8 cellular contexts compared by ENCODE assay signal in the genomic region with DNA sequence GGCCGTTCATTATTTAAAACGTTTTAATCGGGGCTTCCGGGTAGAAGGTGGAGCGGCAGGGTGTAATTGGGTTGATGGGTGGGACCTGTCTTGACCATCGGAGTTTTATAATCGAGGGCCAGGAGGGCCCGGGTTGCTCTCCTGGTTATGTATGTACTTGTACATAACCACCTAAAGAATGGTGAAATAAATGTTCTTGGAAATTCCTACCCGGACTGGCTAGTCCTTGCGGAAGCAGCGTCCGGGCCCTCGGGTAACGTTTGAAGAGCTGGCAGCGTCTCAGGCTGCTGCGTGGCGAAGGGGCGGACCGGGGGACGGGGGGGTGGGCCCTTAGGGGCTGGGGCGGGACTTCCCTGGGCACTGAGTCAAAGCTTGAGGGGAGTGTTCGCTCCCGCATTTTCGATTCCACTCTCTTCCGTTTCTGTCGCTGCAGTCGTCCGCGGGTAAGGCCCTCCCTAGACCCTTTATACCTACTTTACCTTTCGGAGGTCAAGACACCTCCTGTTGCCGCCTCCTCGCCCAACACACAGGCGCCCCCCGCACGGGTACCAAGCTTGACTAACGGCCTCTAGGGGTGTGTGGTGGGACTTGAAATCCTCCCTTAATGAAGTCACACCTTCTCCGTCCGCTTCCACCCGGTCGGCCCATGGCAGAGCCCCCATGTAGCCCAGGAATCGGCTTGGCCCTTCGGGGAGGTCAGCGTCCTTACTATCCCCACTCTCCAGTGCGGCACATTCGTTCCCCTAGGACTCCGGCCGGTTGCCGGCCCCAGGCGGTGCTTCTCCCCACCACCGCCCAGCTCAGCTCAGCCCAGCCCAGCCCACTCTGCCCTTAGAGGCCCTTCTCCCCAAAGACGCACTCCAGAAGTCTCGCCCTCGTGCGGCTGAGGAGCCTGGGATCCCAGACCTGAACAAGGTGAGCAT. TPM values are rescaled to one million over a fixed set of nuclear protein-coding genes. Genes with fewer than 3 reads are reported as not detected.
A peak's percentile ranks its signal among the peaks of the same experiment; 100 is the strongest.
DNase-seq lines count a peak whose midpoint lies in the region; TF ChIP-seq lines count a peak whose summit lies in the region.

A gene with protein sequence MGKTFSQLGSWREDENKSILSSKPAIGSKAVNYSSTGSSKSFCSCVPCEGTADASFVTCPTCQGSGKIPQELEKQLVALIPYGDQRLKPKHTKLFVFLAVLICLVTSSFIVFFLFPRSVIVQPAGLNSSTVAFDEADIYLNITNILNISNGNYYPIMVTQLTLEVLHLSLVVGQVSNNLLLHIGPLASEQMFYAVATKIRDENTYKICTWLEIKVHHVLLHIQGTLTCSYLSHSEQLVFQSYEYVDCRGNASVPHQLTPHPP (plus strand): TSS at position 396 of the 923 bp plus-strand sequence. CDS start 1,167 bp downstream, outside the sequence.

- H3K9me3 ChIP-seq in endocrine pancreas (ENCODE audit: control insufficient read depth, low read length), result no peaks in the 10 kb centered on the region

- H3K9ac ChIP-seq in endocrine pancreas (ENCODE audit: control insufficient read depth, insufficient read depth, low read length), result peak within 1 kb of the TSS; percentile 15

- H3K36me3 ChIP-seq in endocrine pancreas (ENCODE audit: control insufficient read depth, insufficient read depth, low read length), result peaks cover 2% of the 10 kb centered on the region

- peak; percentile 80 for DNase-seq in HFFc6
- DNase-seq in NCI-H2029 treated with DMSO at 0.1 percent for 48 hours (lab: John Stamatoyannopoulos, UW), result peak; percentile 30
- peak; percentile 48 to 49 for DNase-seq in activated CD8-positive, alpha-beta memory T cell treated with anti-CD3 and anti-CD28 coated beads for 4 hours (ENCODE audit: low read depth in 2 of 2)
- peak; percentile 93 for DNase-seq in mesenteric fat pad (ENCODE audit: low spot score)
- DNase-seq in stimulated activated CD8-positive, alpha-beta memory T cell treated with anti-CD3 and anti-CD28 coated beads, Interleukin-15, amount 100 ng/mL, for 4 hours (ENCODE audit: low read depth in 2 of 2), result peak; percentile 51 to 53
- no peak for DNase-seq in NCI-H345 (lab: John Stamatoyannopoulos, UW)

- H3K9me3 Mint-ChIP-seq in HFFc6, result no peaks in the 10 kb centered on the region

- H3K27ac Mint-ChIP-seq in HFFc6, result peak within 1 kb of the TSS; percentile 93

- TF ChIP-seq POLR2A in GM10847 (IDR thresholded peaks at IDR 0.05; ENCODE audit: extremely low read depth, insufficient read length), result peak; percentile 58

- peaks cover 42% of the 10 kb centered on the region for H3K4me1 Mint-ChIP-seq in HFFc6 (ENCODE audit: low read depth)

- H3K27me3 ChIP-seq in endocrine pancreas (ENCODE audit: control insufficient read depth, insufficient read depth, low read length), result no peaks in the 10 kb centered on the region

- H3K4me3 ChIP-seq in endocrine pancreas (ENCODE audit: control insufficient read depth, insufficient read depth, low read length), result peak within 1 kb of the TSS; percentile 44

- no peaks in the 10 kb centered on the region for H3K4me1 ChIP-seq in endocrine pancreas (ENCODE audit: control insufficient read depth, insufficient read depth, low read length)

- H3K4me3 Mint-ChIP-seq in HFFc6, result peak within 1 kb of the TSS; percentile 94

- peaks cover 39% of the 10 kb centered on the region for H3K36me3 Mint-ChIP-seq in HFFc6 (ENCODE audit: low read depth)

- H3K27me3 Mint-ChIP-seq in HFFc6 (ENCODE audit: insufficient read depth), result no peaks in the 10 kb centered on the region; the same call in 1 of the 2 replicates

- peak; percentile 52 for TF ChIP-seq CTCF in HFFc6 (IDR thresholded peaks at IDR 0.05)

RNA-seq across cellular contexts. Expression of the gene that starts here (rescaled TPM):
- 10 to 100 TPM; 12.0 to 17.5 (median 15.5) TPM for total RNA-seq in HFFc6 (2021; fragmentation: NEBNext Ultra II Directional; extraction: Animal tissue kit (Norgen Biotek cat#: 25700))
- total RNA-seq in mesenteric fat pad, result 25.4 TPM
